Comparison of ENCODE assay signal across 8 cellular contexts in the genomic region with DNA sequence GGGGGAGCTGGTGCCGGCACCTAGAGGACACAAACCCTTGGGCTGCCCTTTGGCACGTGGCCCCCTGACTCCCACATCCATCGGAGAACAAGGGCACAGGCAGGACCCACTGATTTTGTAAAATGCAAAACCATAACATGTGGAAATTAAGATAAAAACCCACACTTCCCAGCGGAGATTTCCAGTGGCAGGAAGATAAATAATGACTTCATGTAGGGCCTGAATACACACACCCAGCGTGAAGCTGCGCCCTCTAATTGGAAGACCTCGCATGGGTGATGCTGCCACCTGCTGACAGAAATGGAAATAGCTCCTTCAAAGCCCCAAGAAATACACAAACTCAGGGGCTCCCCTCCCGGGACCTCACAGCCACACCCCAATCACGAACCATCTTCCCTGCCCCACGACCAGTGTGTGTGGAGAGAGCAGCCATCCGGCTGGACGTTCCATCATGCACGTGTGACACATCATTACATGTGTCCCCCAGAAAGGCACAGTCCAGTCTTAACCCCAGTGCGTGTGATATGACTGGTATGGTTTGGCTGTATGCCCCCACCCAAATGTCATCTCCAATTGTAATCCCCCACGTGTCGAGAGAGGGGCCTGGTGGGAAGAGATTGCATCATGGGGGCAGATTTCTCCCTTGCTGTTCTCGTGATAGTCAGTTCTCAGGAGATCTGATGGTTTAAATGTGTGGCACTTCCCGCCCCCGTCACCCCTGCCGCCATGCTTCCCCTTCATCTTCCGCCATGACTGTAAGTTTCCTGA. TPM values are rescaled to one million over a fixed set of nuclear protein-coding genes. Genes with fewer than 3 reads are reported as not detected.
DNase-seq lines count a peak whose midpoint lies in the region; ATAC-seq and TF ChIP-seq lines count a peak whose summit lies in the region.

No MANE protein-coding gene starts in this region.

- TF ChIP-seq CTCF in CD4-positive, alpha-beta T cell (IDR thresholded peaks at IDR 0.05) = peak; percentile 76

- CTCF ChIA-PET in CD4-positive, alpha-beta T cell (lab: Charles Lee) = interaction anchor here (0.6 to 2.0 kb wide), 18 partner anchors 10 to 178 kb away, joined by 3 to 23 read pairs (median 4); partner anchors contain the start of genes LRRC47 and WRAP73
- CTCF ChIA-PET in HEK293T (lab: Yijun Ruan, JAX) = interaction anchor here (0.6 to 3.4 kb wide), 16 partner anchors 9 to 182 kb away, joined by 3 to 19 read pairs (median 5); no protein-coding TSS in a partner anchor
- CTCF ChIA-PET in activated CD4-positive, alpha-beta memory T cell treated with anti-CD3 and anti-CD28 coated beads for 36 hours (lab: Charles Lee) = interaction anchor here (0.6 to 5.7 kb wide), 33 partner anchors 11 to 173 kb away, joined by 3 to 75 read pairs (median 4); partner anchors contain the start of gene WRAP73

- peaks cover 13% of the 10 kb centered on the region for H3K27me3 Mint-ChIP-seq in CD4-positive, alpha-beta T cell
- H3K27me3 Mint-ChIP-seq in activated CD4-positive, alpha-beta memory T cell treated with anti-CD3 and anti-CD28 coated beads for 36 hours = no peaks in the 10 kb centered on the region

- H3K36me3 Mint-ChIP-seq in CD4-positive, alpha-beta T cell (ENCODE audit: low read depth) = no peaks in the 10 kb centered on the region
- H3K36me3 Mint-ChIP-seq in activated CD4-positive, alpha-beta memory T cell treated with anti-CD3 and anti-CD28 coated beads for 36 hours = no peaks in the 10 kb centered on the region

- peak overlapping the region; percentile 8 for H3K27ac Mint-ChIP-seq in CD4-positive, alpha-beta T cell
- no peak overlapping the region for H3K27ac Mint-ChIP-seq in activated CD4-positive, alpha-beta memory T cell treated with anti-CD3 and anti-CD28 coated beads for 36 hours

- POLR2A ChIA-PET in CD4-positive, alpha-beta T cell (lab: Charles Lee) = interaction anchor here (1.0 to 1.4 kb wide), 3 partner anchors 88 to 166 kb away, joined by 5 to 7 read pairs (median 6); no protein-coding TSS in a partner anchor
- POLR2A ChIA-PET in HEK293T (lab: Yijun Ruan, JAX) = interaction anchor here (1.0 kb wide), 1 partner anchor 128 kb away, joined by 4 read pairs; no protein-coding TSS in a partner anchor
- POLR2A ChIA-PET in activated CD4-positive, alpha-beta memory T cell treated with anti-CD3 and anti-CD28 coated beads for 36 hours (lab: Charles Lee) = no interaction called here

- H3K4me1 Mint-ChIP-seq in CD4-positive, alpha-beta T cell (ENCODE audit: low read depth) = peaks cover 41% of the 10 kb centered on the region
- peaks cover 22% of the 10 kb centered on the region for H3K4me1 Mint-ChIP-seq in activated CD4-positive, alpha-beta memory T cell treated with anti-CD3 and anti-CD28 coated beads for 36 hours (ENCODE audit: low read depth)

- ATAC-seq in CD4-positive, alpha-beta T cell (ENCODE audit: poor library complexity) = peak; percentile 96
- no peak for ATAC-seq in GM19351 (IDR thresholded peaks at IDR 0.05; ENCODE audit: unreplicated experiment)

- peak; percentile 58 to 75 (median 68) for DNase-seq in CD4-positive, alpha-beta T cell
- DNase-seq in HEK293T (ENCODE audit: extremely low spot score) (peak; percentile 65), NCI-H748 treated with DMSO at 0.1 percent for 48 hours (lab: John Stamatoyannopoulos, UW) (peak; percentile 21), ecto neural progenitor cell (ENCODE audit: low spot score) (peak; percentile 82), lung microvascular endothelial cell (ENCODE audit: low read depth in 2 of 2) (peak; percentile 82 to 90)
- DNase-seq in activated CD4-positive, alpha-beta memory T cell treated with anti-CD3 and anti-CD28 coated beads for 36 hours = peak; percentile 77
- DNase-seq in stimulated activated CD8-positive, alpha-beta memory T cell treated with anti-CD3 and anti-CD28 coated beads, Interleukin-12 subunit alpha, Interleukin-12 subunit beta, amount 100 ng/mL, for 4 hours (ENCODE audit: low read depth) = peak; percentile 41

- H3K4me3 Mint-ChIP-seq in CD4-positive, alpha-beta T cell = peak overlapping the region; percentile 49
- H3K4me3 Mint-ChIP-seq in activated CD4-positive, alpha-beta memory T cell treated with anti-CD3 and anti-CD28 coated beads for 36 hours = no peak overlapping the region

- H3K9me3 ChIP-seq in CD4-positive, alpha-beta T cell (ENCODE audit: control insufficient read depth, low read length) = no peaks in the 10 kb centered on the region

- H3K9me3 Mint-ChIP-seq in CD4-positive, alpha-beta T cell = no peaks in the 10 kb centered on the region
- no peaks in the 10 kb centered on the region for H3K9me3 Mint-ChIP-seq in activated CD4-positive, alpha-beta memory T cell treated with anti-CD3 and anti-CD28 coated beads for 36 hours

- no peaks in the 10 kb centered on the region for H3K27me3 ChIP-seq in CD4-positive, alpha-beta T cell (ENCODE audit: control insufficient read depth, insufficient read depth, low read length)

- intact Hi-C loops in CD4-positive, alpha-beta T cell (cut with DNase I, micrococcal nuclease) = loop anchor here (1.0 kb wide), 3 partner anchors 54 to 166 kb away; no protein-coding TSS in a partner anchor
- intact Hi-C loops in activated CD4-positive, alpha-beta memory T cell treated with anti-CD3 and anti-CD28 coated beads for 36 hours (cut with micrococcal nuclease) = loop anchor here (1.0 kb wide), 3 partner anchors 54 to 166 kb away; no protein-coding TSS in a partner anchor

- H3K27ac ChIP-seq in CD4-positive, alpha-beta T cell (ENCODE audit: low read depth, low read length) = no peak overlapping the region

TF ChIP-seq in HEK293T, 16 proteins besides CTCF, POLR2A, EP300 and RAD21:
- TF ChIP-seq L3MBTL2 (conservative IDR thresholded peaks at IDR 0.05) (no peak), PKNOX1 (IDR thresholded peaks at IDR 0.05) (peak; percentile 64)

RNA-seq across cellular contexts. Expression of gene TPRG1L, which starts 5.7 kb away (rescaled TPM):
- 10 to 100 TPM; 46.5 to 48.3 TPM for total RNA-seq in CD4-positive, alpha-beta T cell
- 10 to 100 TPM in 1 of 2 experiments, 1 to 10 TPM in 1; 9.2 to 10.4 TPM for total RNA-seq in activated CD4-positive, alpha-beta memory T cell treated with anti-CD3 and anti-CD28 coated beads for 36 hours
- total RNA-seq in lung microvascular endothelial cell = 26.2 and 28.6 TPM in 2 replicates

RNA-seq across cellular contexts. Expression of gene MEGF6, which starts 7.8 kb away (rescaled TPM):
- total RNA-seq in CD4-positive, alpha-beta T cell = 10 to 100 TPM; 57.5 to 62.2 TPM
- 1 to 10 TPM; 6.8 to 9.8 TPM for total RNA-seq in activated CD4-positive, alpha-beta memory T cell treated with anti-CD3 and anti-CD28 coated beads for 36 hours
- total RNA-seq in lung microvascular endothelial cell = 53.8 and 212 TPM in 2 replicates

RNA-seq across cellular contexts. Expression of gene WRAP73, which starts 30.8 kb away (rescaled TPM):
- total RNA-seq in CD4-positive, alpha-beta T cell = 10 to 100 TPM; 22.3 to 22.7 TPM
- 10 to 100 TPM; 34.5 to 34.6 TPM for total RNA-seq in activated CD4-positive, alpha-beta memory T cell treated with anti-CD3 and anti-CD28 coated beads for 36 hours
- total RNA-seq in lung microvascular endothelial cell = 11.1 and 14.7 TPM in 2 replicates

RNA-seq across cellular contexts. Expression of gene TP73, which starts 33.2 kb away (rescaled TPM):
- not detected for total RNA-seq in CD4-positive, alpha-beta T cell
- under 1 TPM; 0.62 to 0.65 TPM for total RNA-seq in activated CD4-positive, alpha-beta memory T cell treated with anti-CD3 and anti-CD28 coated beads for 36 hours
- total RNA-seq in lung microvascular endothelial cell = under 0.01 TPM in 1 of 2 replicates, not detected in the other

Comparison
In these comparisons a context has a peak if more than half of its experiments do, and no peak if none do; other contexts are left out.
1. DNase-seq: peak in every context shown above with its lines; median percentile 86 in lung microvascular endothelial cell; 82 in ecto neural progenitor cell; 77 in activated CD4-positive, alpha-beta memory T cell treated with anti-CD3 and anti-CD28 coated beads for 36 hours; 68 in CD4-positive, alpha-beta T cell; 65 in HEK293T; 41 in stimulated activated CD8-positive, alpha-beta memory T cell treated with anti-CD3 and anti-CD28 coated beads, Interleukin-12 subunit alpha, Interleukin-12 subunit beta, amount 100 ng/mL, for 4 hours; 21 in NCI-H748 treated with DMSO at 0.1 percent for 48 hours.